Comparison of ENCODE assay signal across 19 cellular contexts in the genomic region with DNA sequence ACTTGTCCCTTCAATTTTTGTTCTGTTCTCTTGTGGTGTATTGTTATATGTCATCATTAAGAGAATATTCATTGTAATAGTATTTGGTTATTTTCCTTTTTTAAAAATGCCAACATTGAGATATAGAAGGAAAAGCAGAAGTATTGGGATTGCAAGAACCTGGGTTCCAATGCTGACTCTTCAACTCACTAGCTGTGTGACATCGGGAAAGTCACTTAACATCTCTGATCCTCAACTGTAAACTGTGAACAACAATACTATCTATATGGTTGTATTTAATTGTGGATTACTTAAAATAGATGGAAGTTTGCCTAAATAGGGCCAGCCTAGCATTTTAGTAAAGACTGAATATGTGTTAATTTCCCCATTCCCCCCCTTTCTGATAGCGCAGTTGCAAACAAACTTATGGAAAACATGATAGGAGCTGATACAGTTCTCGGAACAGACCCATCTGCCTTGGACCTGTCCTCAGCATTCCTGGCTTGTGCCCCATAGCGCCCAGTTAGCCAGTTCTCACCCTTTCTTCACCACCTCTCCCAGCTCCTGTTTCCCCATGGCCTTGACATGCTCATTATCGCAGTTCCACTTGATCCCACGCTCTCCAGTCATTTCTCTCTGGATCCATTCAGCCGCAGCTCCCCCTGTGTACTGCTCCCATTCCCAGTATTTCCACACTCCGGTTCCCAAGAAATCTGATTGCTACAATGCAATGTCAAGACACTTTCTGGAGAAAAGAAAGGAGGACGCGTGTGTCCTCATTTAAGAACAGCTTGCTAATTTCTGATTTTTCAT.
"Had no signal": no experiment of that assay in that cellular context is flagged by ENCODE, and none has a peak within 500 bp of the region (broad histone marks: within the 10 kb centered on the region; RNA-seq: fewer than 3 reads in every experiment).

No MANE protein-coding gene starts in this region.

- H3K27ac Mint-ChIP-seq: activated CD4-positive, alpha-beta T cell treated with anti-CD3 and anti-CD28 coated beads for 36 hours; activated CD8-positive, alpha-beta T cell treated with anti-CD3 and anti-CD28 coated beads for 36 hours; dendritic cell treated with granulocyte-macrophage colony-stimulating factor and Interleukin-4, amounts not matched to agents 40 ng/mL and 50 ng/mL, for 4 days; immature natural killer cell; naive thymus-derived CD8-positive, alpha-beta T cell; stimulated activated naive CD8-positive, alpha-beta T cell treated with anti-CD3 and anti-CD28 coated beads, Interleukin-15, amount 100 ng/mL, for 72 hours; T-cell had no signal

- H3K36me3 Mint-ChIP-seq: activated naive CD4-positive, alpha-beta T cell treated with anti-CD3 and anti-CD28 coated beads, Interleukin-2, amount 50 U/mL, for 72 hours had no signal

- DNase-seq: activated CD4-positive, alpha-beta T cell treated with anti-CD3 and anti-CD28 coated beads for 36 hours; activated CD8-positive, alpha-beta T cell treated with anti-CD3 and anti-CD28 coated beads for 36 hours; activated effector memory CD4-positive, alpha-beta T cell treated with anti-CD3 and anti-CD28 coated beads, Interleukin-2, amount 50 U/mL, for 16 hours; activated T-cell treated with anti-CD3 and anti-CD28 coated beads, Interleukin-2, amount 50 U/mL, for 4 hours; amniotic stem cell; cerebellar nuclear complex; effector memory CD4-positive, alpha-beta T cell; foreskin keratinocyte; glutamatergic neuron; immature natural killer cell; mammary epithelial cell; naive thymus-derived CD8-positive, alpha-beta T cell; nucleus accumbens; stimulated activated naive CD8-positive, alpha-beta T cell treated with anti-CD3 and anti-CD28 coated beads, Interleukin-15, amount 100 ng/mL, for 72 hours; T-cell had no signal

- H3K9me3 Mint-ChIP-seq: activated naive CD4-positive, alpha-beta T cell treated with anti-CD3 and anti-CD28 coated beads, Interleukin-2, amount 50 U/mL, for 72 hours; activated T-cell treated with anti-CD3 and anti-CD28 coated beads, Interleukin-2, amount 50 U/mL, for 4 hours; dendritic cell treated with granulocyte-macrophage colony-stimulating factor and Interleukin-4, amounts not matched to agents 40 ng/mL and 50 ng/mL, for 4 days; immature natural killer cell; naive thymus-derived CD8-positive, alpha-beta T cell; stimulated activated naive CD8-positive, alpha-beta T cell treated with anti-CD3 and anti-CD28 coated beads, Interleukin-15, amount 100 ng/mL, for 72 hours; T-cell had no signal

- H3K4me1 Mint-ChIP-seq: activated CD4-positive, alpha-beta T cell treated with anti-CD3 and anti-CD28 coated beads for 36 hours; immature natural killer cell; naive thymus-derived CD8-positive, alpha-beta T cell; stimulated activated naive CD8-positive, alpha-beta T cell treated with anti-CD3 and anti-CD28 coated beads, Interleukin-15, amount 100 ng/mL, for 72 hours; T-cell had no signal

- ATAC-seq: activated CD4-positive, alpha-beta T cell treated with anti-CD3 and anti-CD28 coated beads for 36 hours; activated CD8-positive, alpha-beta T cell treated with anti-CD3 and anti-CD28 coated beads for 36 hours; activated naive CD4-positive, alpha-beta T cell treated with anti-CD3 and anti-CD28 coated beads, Interleukin-2, amount 50 U/mL, for 72 hours; activated T-cell treated with anti-CD3 and anti-CD28 coated beads, Interleukin-2, amount 50 U/mL, for 4 hours; foreskin keratinocyte; naive thymus-derived CD8-positive, alpha-beta T cell; stimulated activated naive CD8-positive, alpha-beta T cell treated with anti-CD3 and anti-CD28 coated beads, Interleukin-15, amount 100 ng/mL, for 72 hours; T-cell had no signal

- H3K27ac ChIP-seq: foreskin keratinocyte, SK-N-MC, thoracic aorta had no signal

- H3K4me3 Mint-ChIP-seq: activated CD4-positive, alpha-beta T cell treated with anti-CD3 and anti-CD28 coated beads for 36 hours; activated CD8-positive, alpha-beta T cell treated with anti-CD3 and anti-CD28 coated beads for 36 hours; activated T-cell treated with anti-CD3 and anti-CD28 coated beads, Interleukin-2, amount 50 U/mL, for 4 hours; dendritic cell treated with granulocyte-macrophage colony-stimulating factor and Interleukin-4, amounts not matched to agents 40 ng/mL and 50 ng/mL, for 4 days; immature natural killer cell; naive thymus-derived CD8-positive, alpha-beta T cell; stimulated activated naive CD8-positive, alpha-beta T cell treated with anti-CD3 and anti-CD28 coated beads, Interleukin-15, amount 100 ng/mL, for 72 hours; T-cell had no signal

- H3K27me3 Mint-ChIP-seq: activated CD4-positive, alpha-beta T cell treated with anti-CD3 and anti-CD28 coated beads for 36 hours; activated CD8-positive, alpha-beta T cell treated with anti-CD3 and anti-CD28 coated beads for 36 hours; dendritic cell treated with granulocyte-macrophage colony-stimulating factor and Interleukin-4, amounts not matched to agents 40 ng/mL and 50 ng/mL, for 4 days; naive thymus-derived CD8-positive, alpha-beta T cell; stimulated activated naive CD8-positive, alpha-beta T cell treated with anti-CD3 and anti-CD28 coated beads, Interleukin-15, amount 100 ng/mL, for 72 hours; T-cell had no signal
